Comparison of ENCODE assay signal across 26 cellular contexts in the genomic region with DNA sequence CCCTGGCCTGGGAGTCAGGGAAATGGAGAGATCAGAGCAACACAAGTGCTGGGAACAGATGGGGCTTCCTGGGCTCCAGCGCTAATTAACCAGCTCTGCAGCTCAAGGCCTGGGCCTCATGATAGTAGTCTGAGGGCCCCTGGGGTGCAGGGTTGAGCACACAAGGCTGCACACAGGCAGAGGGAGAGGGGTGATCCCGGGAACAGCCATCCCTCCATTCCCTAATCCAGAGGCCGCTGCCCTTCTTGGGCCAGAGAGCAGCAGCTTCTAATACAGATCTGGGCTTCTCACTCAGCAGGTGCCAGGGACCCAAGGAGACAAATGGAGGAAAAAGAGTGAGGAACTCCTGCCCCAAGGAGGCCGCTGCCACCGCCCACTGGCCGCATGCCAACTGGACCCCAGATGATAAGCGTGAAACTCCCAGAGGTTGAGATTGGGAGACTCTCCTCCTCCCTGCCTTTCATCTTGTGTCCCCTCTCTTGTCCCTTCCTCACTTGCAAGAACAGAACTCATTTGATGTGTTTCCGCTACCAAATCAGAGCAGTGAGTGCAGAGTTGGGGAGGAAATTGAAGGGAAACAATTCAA.
"Had no signal": no experiment of that assay in that cellular context is flagged by ENCODE, and none has a peak within 500 bp of the region (broad histone marks: within the 10 kb centered on the region; RNA-seq: fewer than 3 reads in every experiment).

No MANE protein-coding gene starts in this region.

- H3K27me3 Mint-ChIP-seq: activated naive CD8-positive, alpha-beta T cell treated with anti-CD3 and anti-CD28 coated beads for 36 hours had no signal

- H3K27ac ChIP-seq: adrenal gland, body of pancreas, cardiac muscle cell, coronary artery, gastrocnemius medialis, hepatocyte, neutrophil, right lobe of liver, tibial nerve had no signal

- H3K36me3 ChIP-seq: adrenal gland, cardiac muscle cell, gastrocnemius medialis, neutrophil, right lobe of liver, tibial nerve had no signal

- H2AFZ ChIP-seq: hepatocyte had no signal

- H3K79me2 ChIP-seq: hepatocyte had no signal

- H3K27me3 ChIP-seq: body of pancreas, cardiac muscle cell, right lobe of liver had no signal

- H3K4me2 ChIP-seq: hepatocyte had no signal

- H3K27ac Mint-ChIP-seq: activated CD4-positive, alpha-beta T cell treated with anti-CD3 and anti-CD28 coated beads for 36 hours; activated CD8-positive, alpha-beta memory T cell treated with anti-CD3 and anti-CD28 coated beads, Interleukin-2, amount 10 ng/mL, durations not matched to agents 7 days and 5 days; activated CD8-positive, alpha-beta T cell treated with anti-CD3 and anti-CD28 coated beads, Interleukin-2, amount 10 ng/mL, durations not matched to agents 7 days and 5 days; activated naive CD8-positive, alpha-beta T cell treated with anti-CD3 and anti-CD28 coated beads for 36 hours; effector memory CD8-positive, alpha-beta T cell; natural killer cell treated with Interleukin-12 subunit alpha and Interleukin-12 subunit beta and Interleukin-15 and Interleukin-18, amount 100 ng/mL, for 72 hours; T-helper 2 cell treated with Interferon-gamma antibody and Interleukin-4, amounts not matched to agents 5 μg/mL and 100 μg/mL, for 36 hours had no signal

- H3K4me1 Mint-ChIP-seq: activated CD4-positive, alpha-beta T cell treated with anti-CD3 and anti-CD28 coated beads for 36 hours; activated CD8-positive, alpha-beta memory T cell treated with anti-CD3 and anti-CD28 coated beads, Interleukin-2, amount 10 ng/mL, durations not matched to agents 7 days and 5 days; activated naive CD8-positive, alpha-beta T cell treated with anti-CD3 and anti-CD28 coated beads for 36 hours had no signal

- H3K4me1 ChIP-seq: adrenal gland, body of pancreas, gastrocnemius medialis, right lobe of liver, tibial nerve had no signal

- H3K9me3 Mint-ChIP-seq: activated naive CD8-positive, alpha-beta T cell treated with anti-CD3 and anti-CD28 coated beads for 36 hours; natural killer cell treated with Interleukin-12 subunit alpha and Interleukin-12 subunit beta and Interleukin-15 and Interleukin-18, amount 100 ng/mL, for 72 hours; T-helper 2 cell treated with Interferon-gamma antibody and Interleukin-4, amounts not matched to agents 5 μg/mL and 100 μg/mL, for 36 hours had no signal

- H3K36me3 Mint-ChIP-seq: activated CD8-positive, alpha-beta memory T cell treated with anti-CD3 and anti-CD28 coated beads, Interleukin-2, amount 10 ng/mL, durations not matched to agents 7 days and 5 days; activated naive CD8-positive, alpha-beta T cell treated with anti-CD3 and anti-CD28 coated beads for 36 hours; natural killer cell treated with Interleukin-12 subunit alpha and Interleukin-12 subunit beta and Interleukin-15 and Interleukin-18, amount 100 ng/mL, for 72 hours had no signal

- H3K9me3 ChIP-seq: adrenal gland, body of pancreas, gastrocnemius medialis, mucosa of descending colon, neutrophil, right lobe of liver had no signal

- H3K4me3 Mint-ChIP-seq: activated CD4-positive, alpha-beta T cell treated with anti-CD3 and anti-CD28 coated beads for 36 hours; activated CD8-positive, alpha-beta memory T cell treated with anti-CD3 and anti-CD28 coated beads, Interleukin-2, amount 10 ng/mL, durations not matched to agents 7 days and 5 days; activated CD8-positive, alpha-beta T cell treated with anti-CD3 and anti-CD28 coated beads, Interleukin-2, amount 10 ng/mL, durations not matched to agents 7 days and 5 days; activated naive CD8-positive, alpha-beta T cell treated with anti-CD3 and anti-CD28 coated beads for 36 hours; effector memory CD8-positive, alpha-beta T cell; natural killer cell treated with Interleukin-12 subunit alpha and Interleukin-12 subunit beta and Interleukin-15 and Interleukin-18, amount 100 ng/mL, for 72 hours; T-helper 2 cell treated with Interferon-gamma antibody and Interleukin-4, amounts not matched to agents 5 μg/mL and 100 μg/mL, for 36 hours had no signal

- H3K4me3 ChIP-seq: adrenal gland, body of pancreas, cardiac muscle cell, coronary artery, gastrocnemius medialis, hepatocyte, mucosa of descending colon, right lobe of liver, tibial nerve had no signal

- DNase-seq: activated CD4-positive, alpha-beta T cell treated with anti-CD3 and anti-CD28 coated beads for 36 hours; activated CD4-positive, CD25-positive, alpha-beta regulatory T cell; activated CD8-positive, alpha-beta memory T cell treated with anti-CD3 and anti-CD28 coated beads, Interleukin-2, amount 10 ng/mL, durations not matched to agents 7 days and 5 days; activated CD8-positive, alpha-beta T cell treated with anti-CD3 and anti-CD28 coated beads, Interleukin-2, amount 10 ng/mL, durations not matched to agents 7 days and 5 days; activated effector memory CD4-positive, alpha-beta T cell treated with Interleukin-2 at 50 U/mL for 16 hours; activated naive CD4-positive, alpha-beta T cell treated with Interleukin-2 at 50 U/mL for 16 hours; activated naive CD8-positive, alpha-beta T cell treated with anti-CD3 and anti-CD28 coated beads for 36 hours; adrenal gland; aorta; body of pancreas; effector memory CD8-positive, alpha-beta T cell; erythroblast; gastrocnemius medialis; islet precursor cell; left ventricle myocardium superior; mucosa of descending colon; right lobe of liver; stimulated activated CD4-positive, alpha-beta T cell treated with anti-CD3 and anti-CD28 coated beads, Interleukin-2, amount 100 ng/mL, for 48 hours; stimulated activated naive CD4-positive, alpha-beta T cell treated with Interleukin-2 at 50 U/mL for 16 hours had no signal
